ENCODE assay signal across 32 cellular contexts in genomic region chr5:87589587-87589986, GRCh38.
"Had no signal": no experiment of that assay in that cellular context is flagged by ENCODE, and none has a peak within 500 bp of the region (broad histone marks: within the 10 kb centered on the region; RNA-seq: fewer than 3 reads in every experiment).

No MANE protein-coding gene starts in this region.

- H3K4me1 Mint-ChIP-seq: activated B cell treated with CpG ODN at 0.5 μM for 24 hours; activated T-helper 17 cell treated with anti-CD3 and anti-CD28 coated beads, Interleukin-2, amount 50 U/mL, for 72 hours; T-helper 17 cell had no signal

- H3K9me3 Mint-ChIP-seq: activated B cell treated with CpG ODN at 0.5 μM for 24 hours; activated CD8-positive, alpha-beta T cell treated with anti-CD3 and anti-CD28 coated beads for 36 hours; activated T-cell treated with anti-CD3 and anti-CD28 coated beads, Interleukin-2, amount 50 U/mL, for 4 hours; activated T-helper 17 cell treated with anti-CD3 and anti-CD28 coated beads, Interleukin-2, amount 50 U/mL, for 72 hours; effector memory CD8-positive, alpha-beta T cell; T-helper 2 cell treated with Interferon-gamma antibody and Interleukin-4, amounts not matched to agents 5 μg/mL and 100 μg/mL, for 36 hours had no signal

- ATAC-seq: activated CD4-positive, CD25-positive, alpha-beta regulatory T cell treated with anti-CD3 and anti-CD28 coated beads, Interleukin-2, amount 50 U/mL, for 24 hours; activated CD8-positive, alpha-beta T cell treated with anti-CD3 and anti-CD28 coated beads for 36 hours; activated T-cell treated with anti-CD3 and anti-CD28 coated beads, Interleukin-2, amount 50 U/mL, for 4 hours; activated T-helper 17 cell treated with anti-CD3 and anti-CD28 coated beads, Interleukin-2, amount 50 U/mL, for 72 hours; body of pancreas; effector memory CD8-positive, alpha-beta T cell; foreskin keratinocyte; gastroesophageal sphincter; heart right ventricle; T-helper 17 cell had no signal

- H3K27me3 Mint-ChIP-seq: activated B cell treated with CpG ODN at 0.5 μM for 24 hours; activated CD8-positive, alpha-beta T cell treated with anti-CD3 and anti-CD28 coated beads for 36 hours; activated naive CD8-positive, alpha-beta T cell had no signal

- H3K4me3 Mint-ChIP-seq: activated B cell treated with CpG ODN at 0.5 μM for 24 hours; activated CD8-positive, alpha-beta T cell treated with anti-CD3 and anti-CD28 coated beads for 36 hours; activated naive CD8-positive, alpha-beta T cell; activated T-cell treated with anti-CD3 and anti-CD28 coated beads, Interleukin-2, amount 50 U/mL, for 4 hours; activated T-helper 17 cell treated with anti-CD3 and anti-CD28 coated beads, Interleukin-2, amount 50 U/mL, for 72 hours; effector memory CD8-positive, alpha-beta T cell; T-helper 17 cell; T-helper 2 cell treated with Interferon-gamma antibody and Interleukin-4, amounts not matched to agents 5 μg/mL and 100 μg/mL, for 36 hours had no signal

- DNase-seq: activated B cell treated with CpG ODN at 0.5 μM for 24 hours; activated CD4-positive, alpha-beta T cell treated with anti-CD3 and anti-CD28 coated beads for 48 hours; activated CD4-positive, alpha-beta T cell treated with anti-CD3 and anti-CD28 coated beads, Interleukin-2, amount 50 U/mL, for 1 hour; activated CD4-positive, alpha-beta T cell treated with anti-CD3 and anti-CD28 coated beads, Interleukin-2, amount 50 U/mL, for 48 hours; activated CD8-positive, alpha-beta memory T cell treated with anti-CD3 and anti-CD28 coated beads for 24 hours; activated CD8-positive, alpha-beta T cell treated with anti-CD3 and anti-CD28 coated beads for 36 hours; activated effector memory CD4-positive, alpha-beta T cell treated with Interleukin-2 at 50 U/mL for 16 hours; activated gamma-delta T cell treated with Interleukin-2 at 50 U/mL for 16 hours; activated naive CD4-positive, alpha-beta T cell treated with anti-CD3 and anti-CD28 coated beads, Interleukin-2, amount 50 U/mL, for 16 hours; activated naive CD4-positive, alpha-beta T cell treated with Interleukin-2 at 50 U/mL for 16 hours; activated T-cell treated with anti-CD3 and anti-CD28 coated beads, Interleukin-2, amount 50 U/mL, for 4 hours; amniotic stem cell; aorta; body of pancreas; central memory CD4-positive, alpha-beta T cell; cerebellar nuclear complex; colonic mucosa; effector CD4-positive, alpha-beta T cell; effector memory CD8-positive, alpha-beta T cell; erythroblast; foreskin keratinocyte; heart right ventricle; T-helper 1 cell; T-helper 17 cell; T1000; WERI-Rb-1 had no signal

- H3K4me1 ChIP-seq: body of pancreas, colonic mucosa, esophagus muscularis mucosa, foreskin keratinocyte, gastroesophageal sphincter, heart right ventricle had no signal

- H3K27ac ChIP-seq: body of pancreas, colonic mucosa, esophagus muscularis mucosa, foreskin keratinocyte, gastroesophageal sphincter, heart right ventricle, WERI-Rb-1 had no signal

- H3K4me3 ChIP-seq: body of pancreas, colonic mucosa, esophagus muscularis mucosa, gastroesophageal sphincter, heart right ventricle had no signal

- H3K36me3 Mint-ChIP-seq: activated naive CD8-positive, alpha-beta T cell had no signal

- H3K36me3 ChIP-seq: colonic mucosa, esophagus muscularis mucosa, gastroesophageal sphincter, heart right ventricle, WERI-Rb-1 had no signal

- H3K9me3 ChIP-seq: body of pancreas, colonic mucosa, esophagus muscularis mucosa, gastroesophageal sphincter had no signal

- H3K27me3 ChIP-seq: body of pancreas, colonic mucosa, esophagus muscularis mucosa, foreskin keratinocyte, gastroesophageal sphincter, heart right ventricle had no signal

- H3K27ac Mint-ChIP-seq: activated B cell treated with CpG ODN at 0.5 μM for 24 hours; activated CD8-positive, alpha-beta T cell treated with anti-CD3 and anti-CD28 coated beads for 36 hours; activated naive CD8-positive, alpha-beta T cell; activated T-helper 17 cell treated with anti-CD3 and anti-CD28 coated beads, Interleukin-2, amount 50 U/mL, for 72 hours; effector memory CD8-positive, alpha-beta T cell; T-helper 17 cell; T-helper 2 cell treated with Interferon-gamma antibody and Interleukin-4, amounts not matched to agents 5 μg/mL and 100 μg/mL, for 36 hours had no signal
